ENCODE assay signal across 27 cellular contexts in genomic region chr4:53532521-53532920, GRCh38. TPM values are rescaled to one million over a fixed set of nuclear protein-coding genes. Genes with fewer than 3 reads are reported as not detected.
DNase-seq lines count a peak whose midpoint lies in the region; ATAC-seq and TF ChIP-seq lines count a peak whose summit lies in the region.
"Had no signal": no experiment of that assay in that cellular context is flagged by ENCODE, and none has a peak within 500 bp of the region (broad histone marks: within the 10 kb centered on the region; RNA-seq: fewer than 3 reads in every experiment).

No MANE protein-coding gene starts in this region.

- TF ChIP-seq CTCF in SK-N-SH (IDR thresholded peaks at IDR 0.05) (no peak), astrocyte of the spinal cord (IDR thresholded peaks at IDR 0.05; ENCODE audit: low read depth, low read length) (no peak), smooth muscle cell (IDR thresholded peaks at IDR 0.05; ENCODE audit: borderline replicate concordance, insufficient read depth, poor library complexity, severe bottlenecking) (no peak), vagina (IDR thresholded peaks at IDR 0.05) (no peak), foreskin keratinocyte (conservative IDR thresholded peaks at IDR 0.05) (no peak), dorsolateral prefrontal cortex (IDR thresholded peaks at IDR 0.05 in 54 of 56, conservative IDR thresholded peaks at IDR 0.05 in 2 of 56; ENCODE audit: low read depth in 1 of 56, partially characterized antibody in 56 of 56) (no peak)

- H3F3A ChIP-seq in SK-N-SH (replicated peaks; ENCODE audit: insufficient read depth) (peaks cover 7% of the 10 kb centered on the region), smooth muscle cell (ENCODE audit: low read depth) (no peaks in the 10 kb centered on the region)

- H3K4me2 ChIP-seq in SK-N-SH (peak overlapping the region; percentile 48; the same call in 1 of the 2 replicates), smooth muscle cell (peak overlapping the region; percentile 56)

- H3K27ac ChIP-seq in SK-N-SH (ENCODE audit: low read depth in 2 of 2, low read length in 1 of 2) (0 out of 4 replicates have a peak overlapping the region, but pooled peaks of 1 of the 2 experiments have one; percentile 5), smooth muscle cell (ENCODE audit: low read depth) (peak overlapping the region; percentile 50), vagina (no peak overlapping the region), foreskin keratinocyte (no peak overlapping the region), dorsolateral prefrontal cortex (no peak overlapping the region)
- H3K27ac ChIP-seq: 22Rv1, ascending aorta, psoas muscle, SK-N-MC had no signal

- DNase-seq in SK-N-SH (no peak), astrocyte of the spinal cord (ENCODE audit: low read depth, low spot score) (peak; percentile 37), iris pigment epithelial cell (ENCODE audit: low read depth) (peak; percentile 10), smooth muscle cell (lab: John Stamatoyannopoulos, UW; ENCODE audit: unreplicated experiment) (no peak), vagina (ENCODE audit: extremely low spot score in 2 of 2) (no peak), foreskin keratinocyte (no peak), dorsolateral prefrontal cortex (no peak)
- DNase-seq: activated CD8-positive, alpha-beta T cell treated with anti-CD3 and anti-CD28 coated beads, Interleukin-2, amount 10 ng/mL, durations not matched to agents 7 days and 5 days; activated effector memory CD4-positive, alpha-beta T cell treated with Interleukin-2 at 50 U/mL for 16 hours; activated naive CD8-positive, alpha-beta T cell treated with anti-CD3 and anti-CD28 coated beads, Interleukin-2, amount 10 ng/mL, durations not matched to agents 7 days and 5 days; CD4-positive, CD25-positive, alpha-beta regulatory T cell; central memory CD4-positive, alpha-beta T cell; DMS79 treated with DMSO at 0.1 percent for 48 hours; naive B cell; NCI-H1417 treated with DMSO at 0.1 percent for 48 hours; NCI-H226; nucleus accumbens; PC-3; psoas muscle; stimulated activated CD4-positive, alpha-beta T cell treated with anti-CD3 and anti-CD28 coated beads, Interleukin-15, amount 100 ng/mL, for 24 hours; stimulated activated CD4-positive, alpha-beta T cell treated with anti-CD3 and anti-CD28 coated beads, Interleukin-4, amount 100 ng/mL, for 4 hours; T-helper 2 cell had no signal

- H3K36me3 ChIP-seq in SK-N-SH (replicated peaks in 1 of 2; ENCODE audit: control insufficient read depth in 1 of 2, insufficient read depth in 2 of 2, low read length in 1 of 2) (no peaks in the 10 kb centered on the region), smooth muscle cell (ENCODE audit: low read depth) (no peaks in the 10 kb centered on the region), vagina (no peaks in the 10 kb centered on the region)
- H3K36me3 ChIP-seq: ascending aorta had no signal

- H4K20me1 ChIP-seq in SK-N-SH (ENCODE audit: insufficient read depth) (no peaks in the 10 kb centered on the region), smooth muscle cell (ENCODE audit: low read depth) (no peaks in the 10 kb centered on the region)

- peaks cover 0 to 11% of the 10 kb centered on the region in 2 experiments; a peak in 1 of 4 replicates for H3K4me1 ChIP-seq in SK-N-SH (ENCODE audit: control insufficient read depth in 1 of 2, insufficient read depth in 2 of 2, low read depth in 1 of 2, low read length in 1 of 2)
- H3K4me1 ChIP-seq in smooth muscle cell (ENCODE audit: low read depth) = peaks cover under 1% of the 10 kb centered on the region
- H3K4me1 ChIP-seq in vagina = peaks cover 11% of the 10 kb centered on the region
- peaks cover 7% of the 10 kb centered on the region for H3K4me1 ChIP-seq in foreskin keratinocyte
- H3K4me1 ChIP-seq: psoas muscle had no signal

- intact Hi-C loops in vagina (cut with DNase I) = no loop called here
- intact Hi-C loops in dorsolateral prefrontal cortex (cut with DNase I) = no loop called here

- no peak for TF ChIP-seq RAD21 in SK-N-SH (IDR thresholded peaks at IDR 0.05; ENCODE audit: low read length)

- CTCF ChIA-PET in SK-N-SH (lab: Yijun Ruan, JAX) = interaction anchor here (0.9 to 1.3 kb wide), 2 partner anchors 9 to 42 kb away, joined by 3 to 4 read pairs; no protein-coding TSS in a partner anchor

- H3K79me2 ChIP-seq in SK-N-SH (ENCODE audit: insufficient read depth) = no peaks in the 10 kb centered on the region
- no peaks in the 10 kb centered on the region for H3K79me2 ChIP-seq in smooth muscle cell (ENCODE audit: low read depth)

- POLR2A ChIA-PET in SK-N-SH (lab: Yijun Ruan, JAX) = no interaction called here

- H3K9me2 ChIP-seq in SK-N-SH = no peaks in the 10 kb centered on the region

- H2AFZ ChIP-seq in SK-N-SH (ENCODE audit: low read depth) = no peak overlapping the region
- H2AFZ ChIP-seq in smooth muscle cell (ENCODE audit: low read depth) = no peak overlapping the region

- in situ Hi-C loops in astrocyte of the spinal cord (cut with HindIII; ENCODE audit: low sequenced_read_pairs) = no loop called here

- ATAC-seq in SK-N-SH treated with all-trans-retinoic acid at 6 μM for 48 hours (no peak), foreskin keratinocyte (no peak)
- ATAC-seq: activated CD8-positive, alpha-beta T cell treated with anti-CD3 and anti-CD28 coated beads, Interleukin-2, amount 10 ng/mL, durations not matched to agents 7 days and 5 days; PC-3; stimulated activated memory B cell treated with anti-CD40 and anti-IgM and Interleukin-4, amounts not matched to agents 10 μg/mL and 1 μg/mL and 100 μg/mL, for 72 hours had no signal

- no CpG with 5 or more reads among the region's 1 CpG for WGBS in SK-N-SH (ENCODE audit: low lambda C conversion rate)
- 83% methylated on average over 1 of the region's 1 CpG for WGBS in smooth muscle cell (ENCODE audit: low lambda C conversion rate)

- H3K9me3 ChIP-seq in SK-N-SH = no peaks in the 10 kb centered on the region
- no peaks in the 10 kb centered on the region for H3K9me3 ChIP-seq in smooth muscle cell (replicated peaks; ENCODE audit: low read depth)
- no peaks in the 10 kb centered on the region for H3K9me3 ChIP-seq in vagina
- H3K9me3 ChIP-seq: ascending aorta, psoas muscle had no signal

- no peak for TF ChIP-seq POLR2A in vagina (IDR thresholded peaks at IDR 0.05)

- no peak overlapping the region for H3K4me3 ChIP-seq in SK-N-SH (ENCODE audit: low read depth in 2 of 2, low read length in 1 of 2)
- no peak overlapping the region for H3K4me3 ChIP-seq in astrocyte of the spinal cord (ENCODE audit: low read depth, low read length)
- no peak overlapping the region for H3K4me3 ChIP-seq in smooth muscle cell
- no peak overlapping the region for H3K4me3 ChIP-seq in vagina
- no peak overlapping the region for H3K4me3 ChIP-seq in dorsolateral prefrontal cortex
- H3K4me3 ChIP-seq: ascending aorta, psoas muscle, SK-N-MC had no signal

- TF ChIP-seq EP300 in SK-N-SH (IDR thresholded peaks at IDR 0.05; ENCODE audit: borderline replicate concordance in 1 of 2, low read depth in 1 of 2, low read length in 1 of 2) = no peak

- H3K27me3 ChIP-seq in SK-N-SH (ENCODE audit: insufficient read depth) = no peaks in the 10 kb centered on the region
- no peaks in the 10 kb centered on the region for H3K27me3 ChIP-seq in smooth muscle cell (ENCODE audit: low read depth)
- H3K27me3 ChIP-seq in vagina = no peaks in the 10 kb centered on the region
- H3K27me3 ChIP-seq in foreskin keratinocyte = no peaks in the 10 kb centered on the region
- H3K27me3 ChIP-seq in dorsolateral prefrontal cortex = peaks cover 0 to 8% (median 0%) of the 10 kb centered on the region in 45 donors
- H3K27me3 ChIP-seq: ascending aorta had no signal

- no peak overlapping the region for H3K9ac ChIP-seq in SK-N-SH
- no peak overlapping the region for H3K9ac ChIP-seq in smooth muscle cell (ENCODE audit: low read depth)

TF ChIP-seq in SK-N-SH, 30 proteins besides CTCF, POLR2A, EP300 and RAD21 (continues in another document):
- TF ChIP-seq FOXM1 (IDR thresholded peaks at IDR 0.05; ENCODE audit: low read depth) = no peak
- TF ChIP-seq MAX (IDR thresholded peaks at IDR 0.05; ENCODE audit: low read depth) = no peak
- no peak for TF ChIP-seq JUND (IDR thresholded peaks at IDR 0.05)

TF ChIP-seq in SK-N-SH treated with all-trans-retinoic acid at 6 μM for 48 hours, 23 proteins besides CTCF, POLR2A, EP300 and RAD21 (continues in another document):
- TF ChIP-seq ZC3H10 (CRISPR knock-in tag; IDR thresholded peaks at IDR 0.05) (no peak), ZNF565 (CRISPR knock-in tag; conservative IDR thresholded peaks at IDR 0.05; ENCODE audit: low read depth) (no peak), TOX (CRISPR knock-in tag; IDR thresholded peaks at IDR 0.05; ENCODE audit: borderline replicate concordance) (no peak), CSRNP3 (CRISPR knock-in tag; IDR thresholded peaks at IDR 0.05) (no peak), PPARA (CRISPR knock-in tag; IDR thresholded peaks at IDR 0.05; ENCODE audit: borderline replicate concordance) (no peak), OSR1 (CRISPR knock-in tag; IDR thresholded peaks at IDR 0.05) (no peak)

RNA-seq across cellular contexts. Expression of gene LNX1, which starts 58.8 kb away (rescaled TPM):
- 0.16 and 0.19 TPM in 2 replicates for polyA plus RNA-seq in SK-N-SH (2012; rRNA removed)
- polyA plus RNA-seq in SK-N-SH (2012; cell fraction: cytosol; rRNA removed) = 0.12 and 0.27 TPM in 2 replicates
- 0.08 and 0.25 TPM in 2 replicates for polyA plus RNA-seq in SK-N-SH (2012; cell fraction: nucleus; rRNA removed)
- 4.3 and 4.6 TPM in 2 replicates for total RNA-seq in smooth muscle cell
- polyA plus RNA-seq in smooth muscle cell = 2.3 and 3.5 TPM in 2 replicates
- total RNA-seq in vagina = 11.8 TPM
- total RNA-seq in foreskin keratinocyte = 0.25 and 0.34 TPM in 2 replicates
- polyA plus RNA-seq in foreskin keratinocyte = 0.03 and 0.09 TPM in 2 replicates
- 10 to 100 TPM; 16.5 to 71.2 (median 43.8) TPM for total RNA-seq in dorsolateral prefrontal cortex
- total RNA-seq: activated CD8-positive, alpha-beta T cell treated with anti-CD3 and anti-CD28 coated beads, Interleukin-2, amount 10 ng/mL, durations not matched to agents 7 days and 5 days; activated naive CD8-positive, alpha-beta T cell treated with anti-CD3 and anti-CD28 coated beads, Interleukin-2, amount 10 ng/mL, durations not matched to agents 7 days and 5 days; CD4-positive, CD25-positive, alpha-beta regulatory T cell had no signal

Comparison
In these comparisons a context has a peak if more than half of its experiments do, and no peak if none do; other contexts are left out.
1. DNase-seq: peak in astrocyte of the spinal cord (single experiment) and iris pigment epithelial cell (single experiment); none in SK-N-SH (single experiment), smooth muscle cell (single experiment), vagina (0 of 2), foreskin keratinocyte (0 of 2) and dorsolateral prefrontal cortex (0 of 10).